ENCODE assay signal across 21 cellular contexts in genomic region chr15:45903283-45903682, GRCh38.
"Had no signal": no experiment of that assay in that cellular context is flagged by ENCODE, and none has a peak within 500 bp of the region (broad histone marks: within the 10 kb centered on the region; RNA-seq: fewer than 3 reads in every experiment).

No MANE protein-coding gene starts in this region.

- H3K4me1 ChIP-seq: right lobe of liver, tibial nerve had no signal

- ATAC-seq: activated T-cell treated with anti-CD3 and anti-CD28 coated beads, Interleukin-2, amount 50 U/mL, for 4 hours; activated T-helper 17 cell treated with anti-CD3 and anti-CD28 coated beads, Interleukin-2, amount 50 U/mL, for 72 hours; esophagus mucosa; right lobe of liver; T-helper 17 cell had no signal

- DNase-seq: activated CD4-positive, alpha-beta memory T cell treated with anti-CD3 and anti-CD28 coated beads for 36 hours; activated CD4-positive, CD25-positive, alpha-beta regulatory T cell treated with anti-CD3 and anti-CD28 coated beads, Interleukin-2, amount 50 U/mL, for 72 hours; activated gamma-delta T cell treated with Interleukin-2 at 50 U/mL for 16 hours; activated naive CD4-positive, alpha-beta T cell treated with anti-CD3 and anti-CD28 coated beads, Interleukin-2, amount 50 U/mL, for 16 hours; activated T-cell treated with anti-CD3 and anti-CD28 coated beads, Interleukin-2, amount 50 U/mL, for 4 hours; amygdala; effector memory CD4-positive, alpha-beta T cell; islet precursor cell; naive B cell; nephron progenitor cell; ovary; right lobe of liver; stimulated activated CD4-positive, alpha-beta T cell treated with anti-CD3 and anti-CD28 coated beads, Interleukin-2, amount 100 ng/mL, for 48 hours; stimulated activated naive CD4-positive, alpha-beta T cell treated with Interleukin-2 at 50 U/mL for 16 hours; SW 1271; T-helper 17 cell; T1000 had no signal

- H3K36me3 ChIP-seq: neutrophil, ovary, right lobe of liver, tibial nerve had no signal

- H3K9me3 ChIP-seq: neutrophil, ovary, right lobe of liver had no signal

- H3K4me3 ChIP-seq: ovary, right lobe of liver, tibial nerve had no signal

- H3K27me3 ChIP-seq: neutrophil, ovary, right lobe of liver, tibial nerve had no signal

- H3K27ac ChIP-seq: neutrophil, ovary, right lobe of liver, tibial nerve had no signal
